Comparison of ENCODE assay signal across 23 cellular contexts in the genomic region with DNA sequence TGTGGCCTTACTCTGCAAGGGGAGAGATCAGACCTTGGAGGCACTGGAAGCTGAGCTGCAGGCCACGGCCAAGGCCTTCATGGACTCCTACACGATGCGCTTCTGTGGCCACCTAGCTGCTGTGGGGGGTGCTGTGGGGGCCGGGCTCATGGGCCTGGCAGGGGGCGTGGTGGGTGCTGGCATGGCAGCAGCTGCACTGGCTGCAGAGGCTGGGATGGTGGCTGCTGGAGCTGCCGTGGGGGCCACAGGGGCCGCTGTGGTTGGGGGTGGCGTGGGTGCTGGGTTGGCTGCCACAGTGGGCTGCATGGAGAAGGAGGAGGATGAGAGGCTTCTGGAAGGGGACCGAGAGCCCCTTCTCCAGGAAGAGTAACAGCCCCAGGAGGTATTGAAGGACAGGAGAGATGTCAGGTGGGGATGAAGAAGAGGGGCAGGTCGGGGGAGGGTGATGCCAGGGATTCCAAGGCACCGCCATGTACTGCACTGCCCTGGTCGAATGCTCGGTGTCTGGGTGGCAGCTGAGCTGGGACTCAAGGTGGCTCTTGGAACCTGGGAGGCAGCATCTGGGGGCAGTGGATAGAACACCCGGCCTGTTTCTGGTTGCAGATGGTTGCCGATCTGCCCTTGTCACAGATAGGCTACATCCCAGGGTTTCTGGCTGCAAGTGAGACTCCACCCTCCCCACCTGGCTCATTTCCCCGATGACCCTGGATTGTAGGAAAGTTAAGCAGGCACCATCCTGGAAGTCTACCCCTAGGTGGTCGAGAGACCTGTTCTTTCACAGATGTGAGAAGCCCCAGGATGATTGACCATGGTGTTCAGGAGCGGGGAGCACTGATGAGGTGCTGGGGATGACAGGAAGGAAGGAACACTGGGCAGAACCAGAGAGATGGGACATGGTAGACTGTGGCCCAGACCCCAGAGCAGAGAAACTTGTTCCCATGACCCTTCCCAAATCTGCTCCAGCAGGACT. TPM values are rescaled to one million over a fixed set of nuclear protein-coding genes. Genes with fewer than 3 reads are reported as not detected.
"Had no signal": no experiment of that assay in that cellular context is flagged by ENCODE, and none has a peak within 500 bp of the region (broad histone marks: within the 10 kb centered on the region; RNA-seq: fewer than 3 reads in every experiment).

No MANE protein-coding gene starts in this region.

- H3K9ac ChIP-seq: SK-N-SH had no signal

- ATAC-seq: activated CD4-positive, CD25-positive, alpha-beta regulatory T cell treated with anti-CD3 and anti-CD28 coated beads, Interleukin-2, amount 50 U/mL, for 24 hours; activated CD8-positive, alpha-beta T cell treated with anti-CD3 and anti-CD28 coated beads, Interleukin-2, amount 10 ng/mL, durations not matched to agents 7 days and 5 days; Right ventricle myocardium inferior had no signal

- H3K4me1 ChIP-seq: adrenal gland had no signal

- H3K27me3 ChIP-seq: adrenal gland had no signal

- H3K27ac Mint-ChIP-seq: activated CD8-positive, alpha-beta T cell treated with anti-CD3 and anti-CD28 coated beads, Interleukin-2, amount 10 ng/mL, durations not matched to agents 7 days and 5 days; activated naive CD8-positive, alpha-beta T cell treated with anti-CD3 and anti-CD28 coated beads, Interleukin-2, amount 10 ng/mL, durations not matched to agents 7 days and 5 days had no signal

- DNase-seq: activated CD4-positive, alpha-beta T cell treated with anti-CD3 and anti-CD28 coated beads for 4 hours; activated CD4-positive, alpha-beta T cell treated with anti-CD3 and anti-CD28 coated beads, Interleukin-2, amount 50 U/mL, for 4 hours; activated CD8-positive, alpha-beta memory T cell treated with anti-CD3 and anti-CD28 coated beads, Interleukin-2, amount 50 U/mL, for 48 hours; activated CD8-positive, alpha-beta T cell treated with anti-CD3 and anti-CD28 coated beads, Interleukin-2, amount 10 ng/mL, durations not matched to agents 7 days and 5 days; activated naive CD4-positive, alpha-beta T cell treated with anti-CD3 and anti-CD28 coated beads, Interleukin-2, amount 50 U/mL, for 16 hours; activated naive CD8-positive, alpha-beta T cell treated with anti-CD3 and anti-CD28 coated beads, Interleukin-2, amount 10 ng/mL, durations not matched to agents 7 days and 5 days; activated T-cell treated with anti-CD3 and anti-CD28 coated beads, Interleukin-2, amount 50 U/mL, for 1 hour; adrenal gland; anterior cingulate cortex; central memory CD4-positive, alpha-beta T cell; Kasumi-1; KBM-7; NCI-H1105 treated with DMSO at 0.1 percent for 48 hours; NCI-H1436 treated with DMSO at 0.1 percent for 48 hours; NCI-H1930; NCI-H345; NCI-H510A; NCI-H526 treated with DMSO at 0.1 percent for 48 hours; RPMI8226; SK-N-SH had no signal

- H3K9me3 ChIP-seq: adrenal gland, SK-N-SH had no signal

- H3K27ac ChIP-seq: adrenal gland had no signal

- H3K9me3 Mint-ChIP-seq: activated naive CD8-positive, alpha-beta T cell treated with anti-CD3 and anti-CD28 coated beads, Interleukin-2, amount 10 ng/mL, durations not matched to agents 7 days and 5 days had no signal

- H3K36me3 Mint-ChIP-seq: activated naive CD8-positive, alpha-beta T cell treated with anti-CD3 and anti-CD28 coated beads, Interleukin-2, amount 10 ng/mL, durations not matched to agents 7 days and 5 days had no signal

- H3K4me2 ChIP-seq: SK-N-SH had no signal

- H3K36me3 ChIP-seq: adrenal gland had no signal

- H3K4me3 ChIP-seq: adrenal gland had no signal

- H3K4me3 Mint-ChIP-seq: activated CD8-positive, alpha-beta T cell treated with anti-CD3 and anti-CD28 coated beads, Interleukin-2, amount 10 ng/mL, durations not matched to agents 7 days and 5 days; activated naive CD8-positive, alpha-beta T cell treated with anti-CD3 and anti-CD28 coated beads, Interleukin-2, amount 10 ng/mL, durations not matched to agents 7 days and 5 days had no signal

RNA-seq across cellular contexts. Expression of a gene that starts 29.1 kb away (rescaled TPM):
- total RNA-seq: activated CD8-positive, alpha-beta T cell treated with anti-CD3 and anti-CD28 coated beads, Interleukin-2, amount 10 ng/mL, durations not matched to agents 7 days and 5 days; activated naive CD8-positive, alpha-beta T cell treated with anti-CD3 and anti-CD28 coated beads, Interleukin-2, amount 10 ng/mL, durations not matched to agents 7 days and 5 days; T-helper 1 cell treated with Interleukin-12 subunit alpha and Interleukin-12 subunit beta and Interleukin-4 antibody, amounts not matched to agents 30 ng/mL and 1 ng/mL, for 36 hours had no signal
